ENCODE assay signal across 26 cellular contexts in the genomic region with DNA sequence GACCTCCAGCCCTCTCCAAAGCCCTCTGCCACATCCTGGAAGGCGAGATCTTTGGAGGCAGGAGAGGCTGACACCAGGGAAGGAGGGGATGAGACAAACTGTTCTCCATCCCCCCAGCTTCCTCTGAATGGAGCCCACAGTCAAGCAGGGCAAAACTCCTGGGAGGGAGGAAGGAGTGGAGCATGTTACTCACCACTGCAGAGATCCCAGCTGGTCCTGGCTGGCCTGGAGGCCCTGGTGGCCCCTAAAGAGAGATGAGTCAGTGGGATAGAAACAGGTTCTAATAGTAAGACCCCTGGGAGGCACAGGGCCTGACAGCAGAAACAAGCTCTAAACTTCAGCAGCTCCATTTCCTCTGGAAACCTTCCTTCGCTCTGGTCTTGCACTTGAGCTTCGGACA. TPM values are rescaled to one million over a fixed set of nuclear protein-coding genes. Genes with fewer than 3 reads are reported as not detected.
DNase-seq lines count a peak whose midpoint lies in the region; ATAC-seq and TF ChIP-seq lines count a peak whose summit lies in the region.
"Had no signal": no experiment of that assay in that cellular context is flagged by ENCODE, and none has a peak within 500 bp of the region (broad histone marks: within the 10 kb centered on the region; RNA-seq: fewer than 3 reads in every experiment).

No MANE protein-coding gene starts in this region.

- H3K4me3 Mint-ChIP-seq in endothelial cell (ENCODE audit: unreplicated experiment) = no peak overlapping the region
- H3K4me3 Mint-ChIP-seq: activated naive CD8-positive, alpha-beta T cell; T-helper 17 cell had no signal

- CTCF ChIA-PET in GM10248 (lab: Yijun Ruan, JAX) = interaction anchor here (1.8 to 11.0 kb wide), 2 partner anchors 87 to 130 kb away, joined by 6 to 87 read pairs; no protein-coding TSS in a partner anchor

- TF ChIP-seq POLR2A in spleen (IDR thresholded peaks at IDR 0.05) = no peak

- POLR2A ChIA-PET in GM10248 (lab: Yijun Ruan, JAX) = no interaction called here

- no peaks in the 10 kb centered on the region for H3K36me3 ChIP-seq in H7 (replicated peaks; ENCODE audit: control insufficient read depth, insufficient read depth, low read length)
- peaks cover 40 to 61% of the 10 kb centered on the region in 2 donors for H3K36me3 ChIP-seq in ascending aorta
- no peaks in the 10 kb centered on the region for H3K36me3 ChIP-seq in spleen
- H3K36me3 ChIP-seq: right lobe of liver, uterus had no signal

- DNase-seq in H7 (peak; percentile 37), ascending aorta (ENCODE audit: low spot score in 2 of 2) (no peak), iris pigment epithelial cell (ENCODE audit: low read depth) (peak; percentile 25), spleen (peak; percentile 37), endothelial cell (ENCODE audit: low spot score) (no peak), GM10248 (ENCODE audit: extremely low spot score) (no peak)
- no peak for DNase-seq in activated naive CD4-positive, alpha-beta T cell (lab: John Stamatoyannopoulos, UW)
- DNase-seq: activated T-cell treated with anti-CD3 and anti-CD28 coated beads for 4 hours; cerebellar nuclear complex; dorsolateral prefrontal cortex; GOT3; heart left ventricle; KG1; NCI-H1436 treated with DMSO at 0.1 percent for 48 hours; NCI-H446 treated with DMSO at 0.1 percent for 48 hours; right lobe of liver; stimulated activated naive CD4-positive, alpha-beta T cell; T-helper 17 cell; testis; uterus had no signal

- peaks cover 9% of the 10 kb centered on the region for H3K27me3 Mint-ChIP-seq in endothelial cell (ENCODE audit: unreplicated experiment)
- H3K27me3 Mint-ChIP-seq: activated naive CD8-positive, alpha-beta T cell had no signal

- intact Hi-C loops in ascending aorta (cut with DNase I) = no loop called here
- intact Hi-C loops in spleen (cut with DNase I; ENCODE audit: low total_unique reads) = no loop called here

- H3K27me3 ChIP-seq in H7 (ENCODE audit: control insufficient read depth, insufficient read depth, low read length) (no peaks in the 10 kb centered on the region), ascending aorta (no peaks in the 10 kb centered on the region), spleen (replicated peaks in 1 of 7) (peaks cover 0 to 8% (median 0%) of the 10 kb centered on the region in 7 donors)
- H3K27me3 ChIP-seq: dorsolateral prefrontal cortex, heart left ventricle, right lobe of liver, testis, uterus had no signal

- H3K27ac Mint-ChIP-seq in endothelial cell (ENCODE audit: unreplicated experiment) = no peak overlapping the region
- H3K27ac Mint-ChIP-seq: activated naive CD8-positive, alpha-beta T cell; T-helper 17 cell had no signal

- 56 to 90% (median 80%) methylated on average over 3 of the region's 3 CpGs for WGBS in spleen, 5 donors

- no peak for TF ChIP-seq CTCF in ascending aorta (IDR thresholded peaks at IDR 0.05)
- TF ChIP-seq CTCF in spleen (IDR thresholded peaks at IDR 0.05 in 8 of 11, conservative IDR thresholded peaks at IDR 0.05 in 3 of 11) = no peak
- no peak for TF ChIP-seq CTCF in endothelial cell (IDR thresholded peaks at IDR 0.05; ENCODE audit: unreplicated experiment)
- TF ChIP-seq CTCF in GM10248 (IDR thresholded peaks at IDR 0.05; ENCODE audit: control extremely low read depth, extremely low read depth, low read depth, missing control alignments) = no peak

- peaks cover 3% of the 10 kb centered on the region for H3K36me3 Mint-ChIP-seq in endothelial cell (ENCODE audit: low read depth, unreplicated experiment)
- H3K36me3 Mint-ChIP-seq: activated naive CD8-positive, alpha-beta T cell had no signal

- ATAC-seq in GM19455 (IDR thresholded peaks at IDR 0.05; ENCODE audit: unreplicated experiment) = no peak
- ATAC-seq: heart left ventricle, right lobe of liver, T-helper 17 cell had no signal

- H3K9me3 ChIP-seq in ascending aorta (no peaks in the 10 kb centered on the region), spleen (no peaks in the 10 kb centered on the region)
- H3K9me3 ChIP-seq: heart left ventricle, right lobe of liver, testis, uterus had no signal

- no peaks in the 10 kb centered on the region for H3K9me3 Mint-ChIP-seq in endothelial cell (ENCODE audit: unreplicated experiment)

- H3K4me3 ChIP-seq in H7 (ENCODE audit: insufficient read depth, low read depth, low read length) = no peak overlapping the region
- no peak overlapping the region for H3K4me3 ChIP-seq in ascending aorta
- no peak overlapping the region for H3K4me3 ChIP-seq in spleen
- H3K4me3 ChIP-seq: dorsolateral prefrontal cortex, heart left ventricle, lung, right lobe of liver, SK-N-MC, testis, uterus had no signal

- no peaks in the 10 kb centered on the region for H3K4me1 ChIP-seq in ascending aorta
- peaks cover 0 to 37% (median 0%) of the 10 kb centered on the region in 6 donors for H3K4me1 ChIP-seq in spleen
- H3K4me1 ChIP-seq: heart left ventricle, right lobe of liver, uterus had no signal

- peak overlapping the region; percentile 26 to 49 for H3K27ac ChIP-seq in ascending aorta
- peak overlapping the region in 3 of 8 donors; percentile 61 to 64 (median 62) for H3K27ac ChIP-seq in spleen
- H3K27ac ChIP-seq: dorsolateral prefrontal cortex, heart left ventricle, right lobe of liver, SK-N-MC, testis, uterus had no signal

- peaks cover 16% of the 10 kb centered on the region for H3K4me1 Mint-ChIP-seq in endothelial cell (ENCODE audit: unreplicated experiment)

RNA-seq across cellular contexts. Expression of a gene that starts 14.0 kb away (rescaled TPM):
- 95.7 and 129 TPM in 2 replicates for total RNA-seq in H7 (2014; rRNA removed; shearing (Covaris generic))
- total RNA-seq in ascending aorta = 340 TPM
- total RNA-seq in spleen = 10 to 100 TPM; 48.2 to 73.4 (median 54.5) TPM
- polyA plus RNA-seq in spleen = 10 to 100 TPM; 46.5 to 70.4 (median 60.8) TPM
- total RNA-seq in endothelial cell (ENCODE audit: unreplicated experiment) = 70.9 TPM

RNA-seq across cellular contexts. Expression of a gene that starts 41.2 kb away (rescaled TPM):
- not detected in 2 replicates for total RNA-seq in H7 (2014; rRNA removed; shearing (Covaris generic))
- total RNA-seq in ascending aorta = not detected
- not detected for total RNA-seq in spleen
- under 1 TPM in 1 of 3 donors, not detected in 2; 0.06 TPM for polyA plus RNA-seq in spleen
- total RNA-seq in endothelial cell (ENCODE audit: unreplicated experiment) = not detected
- total RNA-seq: OCI-LY7, posterior vena cava, right lobe of liver, T-helper 17 cell, uterus had no signal

RNA-seq across cellular contexts. Expression of a gene that starts 45.1 kb away (rescaled TPM):
- total RNA-seq in H7 (2014; rRNA removed; shearing (Covaris generic)) = 10.3 and 13.8 TPM in 2 replicates
- 339 TPM for total RNA-seq in ascending aorta
- total RNA-seq in spleen = 10 to 100 TPM in 5 of 7 donors, 1 to 10 TPM in 2; 4.7 to 22.0 (median 12.4) TPM
- 10 to 100 TPM in 2 of 3 donors, 1 to 10 TPM in 1; 9.5 to 25.6 (median 14.4) TPM for polyA plus RNA-seq in spleen
- 5.3 TPM for total RNA-seq in endothelial cell (ENCODE audit: unreplicated experiment)
- total RNA-seq: OCI-LY7, T-helper 17 cell had no signal

Comparison
In these comparisons a context has a peak if more than half of its experiments do, and no peak if none do; other contexts are left out.
1. DNase-seq: peak in H7 (single experiment), iris pigment epithelial cell (single experiment) and spleen (single experiment); none in ascending aorta (0 of 2), endothelial cell (single experiment), GM10248 (single experiment) and activated naive CD4-positive, alpha-beta T cell (0 of 4).
2. RNA of a gene that starts 45.1 kb away (total RNA-seq): 339 TPM in ascending aorta (single experiment); 4.7 to 22.0 TPM in spleen, 10.3 to 13.8 TPM in H7 and 5.3 TPM in endothelial cell (single experiment); every median in the first group is over 10 times any median in the second.